ENCODE assay signal across 8 cellular contexts in the genomic region with DNA sequence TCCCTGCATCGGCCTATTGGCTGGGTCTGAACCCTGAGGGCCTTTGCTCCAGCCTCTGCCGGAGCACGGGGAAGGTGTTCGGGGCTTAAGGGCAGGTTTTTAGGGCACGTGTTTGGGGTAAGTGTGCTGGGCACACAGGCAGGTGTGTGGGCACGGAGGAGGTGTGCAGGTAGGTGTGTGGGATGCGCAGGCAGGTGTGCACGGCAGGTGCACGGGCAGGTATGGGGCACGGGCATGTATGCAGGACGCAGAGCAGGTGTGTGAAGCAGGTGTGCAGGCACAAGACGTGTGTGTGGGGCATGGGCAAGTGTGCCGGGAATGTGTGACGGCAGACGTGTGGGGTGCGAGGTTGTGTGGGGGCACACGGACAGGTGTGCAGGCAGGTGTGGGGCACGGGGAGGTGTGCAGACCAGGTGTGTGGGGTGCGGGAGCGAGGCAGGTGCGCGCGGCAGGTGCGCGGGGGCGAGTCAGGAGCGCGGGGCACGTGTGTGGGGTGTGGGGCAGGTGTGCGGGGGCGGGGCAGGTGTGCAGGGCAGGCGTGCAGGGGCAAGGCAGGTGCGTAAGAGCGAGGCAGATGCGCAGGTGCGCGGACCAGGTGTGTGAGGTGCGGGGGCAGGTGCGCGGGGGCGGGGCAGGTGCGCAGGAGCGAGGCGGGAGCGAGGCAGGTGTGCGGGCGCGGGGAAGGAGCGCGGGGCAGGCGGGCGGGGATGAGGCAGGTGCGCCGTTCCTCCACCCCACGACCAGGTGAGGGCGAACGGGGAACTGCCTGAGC. TPM values are rescaled to one million over a fixed set of nuclear protein-coding genes. Genes with fewer than 3 reads are reported as not detected.
DNase-seq lines count a peak whose midpoint lies in the region; ATAC-seq lines count a peak whose summit lies in the region.

No MANE protein-coding gene starts in this region.

- peaks cover 13% of the 10 kb centered on the region for H3K36me3 Mint-ChIP-seq in activated naive CD4-positive, alpha-beta T cell treated with anti-CD3 and anti-CD28 coated beads for 36 hours (ENCODE audit: low read depth)
- H3K36me3 Mint-ChIP-seq in activated T-helper 1 cell treated with anti-CD3 and anti-CD28 coated beads, Interleukin-12 subunit alpha, Interleukin-12 subunit beta, Interleukin-2, Interleukin-4 antibody, amounts not matched to agents 30 ng/mL and 10 ng/mL and 1 ng/mL, durations not matched to agents 14 hours and 24 hours and 36 hours (ENCODE audit: low read depth), result peaks cover 13% of the 10 kb centered on the region
- H3K36me3 Mint-ChIP-seq in stimulated activated naive B cell treated with anti-CD40 and anti-IgM and Interleukin-4, amounts not matched to agents 10 μg/mL and 1 μg/mL and 100 μg/mL, for 72 hours, result peaks cover 16 to 24% of the 10 kb centered on the region in 2 donors

- no peak for DNase-seq in activated naive CD4-positive, alpha-beta T cell treated with anti-CD3 and anti-CD28 coated beads for 36 hours
- DNase-seq in activated naive CD4-positive, alpha-beta T cell (lab: John Stamatoyannopoulos, UW), result no peak
- DNase-seq in activated T-helper 1 cell treated with anti-CD3 and anti-CD28 coated beads, Interleukin-12 subunit alpha, Interleukin-12 subunit beta, Interleukin-2, Interleukin-4 antibody, amounts not matched to agents 30 ng/mL and 10 ng/mL and 1 ng/mL, durations not matched to agents 14 hours and 24 hours and 36 hours (ENCODE audit: low spot score), result no peak
- no peak for DNase-seq in stimulated activated naive B cell treated with anti-CD40 and anti-IgM and Interleukin-4, amounts not matched to agents 10 μg/mL and 1 μg/mL and 100 μg/mL, for 72 hours

- CTCF ChIA-PET in activated naive CD4-positive, alpha-beta T cell treated with anti-CD3 and anti-CD28 coated beads for 36 hours (lab: Charles Lee), result no interaction called here

- no peaks in the 10 kb centered on the region for H3K27me3 Mint-ChIP-seq in activated naive CD4-positive, alpha-beta T cell treated with anti-CD3 and anti-CD28 coated beads for 36 hours (ENCODE audit: low read depth)
- no peaks in the 10 kb centered on the region for H3K27me3 Mint-ChIP-seq in activated T-helper 1 cell treated with anti-CD3 and anti-CD28 coated beads, Interleukin-12 subunit alpha, Interleukin-12 subunit beta, Interleukin-2, Interleukin-4 antibody, amounts not matched to agents 30 ng/mL and 10 ng/mL and 1 ng/mL, durations not matched to agents 14 hours and 24 hours and 36 hours (ENCODE audit: insufficient read depth)
- no peaks in the 10 kb centered on the region for H3K27me3 Mint-ChIP-seq in stimulated activated naive B cell treated with anti-CD40 and anti-IgM and Interleukin-4, amounts not matched to agents 10 μg/mL and 1 μg/mL and 100 μg/mL, for 72 hours

- no peaks in the 10 kb centered on the region for H3K9me3 Mint-ChIP-seq in activated naive CD4-positive, alpha-beta T cell treated with anti-CD3 and anti-CD28 coated beads for 36 hours
- peaks cover 6% of the 10 kb centered on the region for H3K9me3 Mint-ChIP-seq in activated T-helper 1 cell treated with anti-CD3 and anti-CD28 coated beads, Interleukin-12 subunit alpha, Interleukin-12 subunit beta, Interleukin-2, Interleukin-4 antibody, amounts not matched to agents 30 ng/mL and 10 ng/mL and 1 ng/mL, durations not matched to agents 14 hours and 24 hours and 36 hours
- H3K9me3 Mint-ChIP-seq in stimulated activated naive B cell treated with anti-CD40 and anti-IgM and Interleukin-4, amounts not matched to agents 10 μg/mL and 1 μg/mL and 100 μg/mL, for 72 hours, result peaks cover 4 to 7% of the 10 kb centered on the region in 2 donors

- peak overlapping the region; percentile 86 for H3K4me3 Mint-ChIP-seq in activated naive CD4-positive, alpha-beta T cell treated with anti-CD3 and anti-CD28 coated beads for 36 hours
- H3K4me3 Mint-ChIP-seq in activated T-helper 1 cell treated with anti-CD3 and anti-CD28 coated beads, Interleukin-12 subunit alpha, Interleukin-12 subunit beta, Interleukin-2, Interleukin-4 antibody, amounts not matched to agents 30 ng/mL and 10 ng/mL and 1 ng/mL, durations not matched to agents 14 hours and 24 hours and 36 hours, result peak overlapping the region; percentile 90
- H3K4me3 Mint-ChIP-seq in stimulated activated naive B cell treated with anti-CD40 and anti-IgM and Interleukin-4, amounts not matched to agents 10 μg/mL and 1 μg/mL and 100 μg/mL, for 72 hours, result peak overlapping the region; percentile 88 to 94

- H3K9me3 ChIP-seq in iPS-18c (ENCODE audit: control insufficient read depth, insufficient read depth, low read length), result peaks cover 2% of the 10 kb centered on the region

- ATAC-seq in stimulated activated naive B cell treated with anti-CD40 and anti-IgM and Interleukin-4, amounts not matched to agents 10 μg/mL and 1 μg/mL and 100 μg/mL, for 72 hours (replicated peaks), result no peak
- ATAC-seq in HG03045 (IDR thresholded peaks at IDR 0.05; ENCODE audit: unreplicated experiment), result no peak
- ATAC-seq in GM19324 (IDR thresholded peaks at IDR 0.05; ENCODE audit: low FRiP score, unreplicated experiment), result no peak
- no peak for ATAC-seq in GM21723 (IDR thresholded peaks at IDR 0.05; ENCODE audit: unreplicated experiment)

- H3K27ac Mint-ChIP-seq in activated naive CD4-positive, alpha-beta T cell treated with anti-CD3 and anti-CD28 coated beads for 36 hours, result peak overlapping the region; percentile 74
- H3K27ac Mint-ChIP-seq in activated T-helper 1 cell treated with anti-CD3 and anti-CD28 coated beads, Interleukin-12 subunit alpha, Interleukin-12 subunit beta, Interleukin-2, Interleukin-4 antibody, amounts not matched to agents 30 ng/mL and 10 ng/mL and 1 ng/mL, durations not matched to agents 14 hours and 24 hours and 36 hours, result peak overlapping the region; percentile 98
- H3K27ac Mint-ChIP-seq in stimulated activated naive B cell treated with anti-CD40 and anti-IgM and Interleukin-4, amounts not matched to agents 10 μg/mL and 1 μg/mL and 100 μg/mL, for 72 hours, result peak overlapping the region; percentile 89

- intact Hi-C loops in activated naive CD4-positive, alpha-beta T cell treated with anti-CD3 and anti-CD28 coated beads for 36 hours (cut with micrococcal nuclease), result loop anchor here (2.0 to 10.0 kb wide), 4 partner anchors 28 to 736 kb away; partner anchors contain the start of genes CD7, FN3KRP and METRNL
- intact Hi-C loops in activated T-helper 1 cell treated with anti-CD3 and anti-CD28 coated beads, Interleukin-12 subunit alpha, Interleukin-12 subunit beta, Interleukin-2, Interleukin-4 antibody, amounts not matched to agents 30 ng/mL and 10 ng/mL and 1 ng/mL, durations not matched to agents 14 hours and 24 hours and 36 hours (cut with micrococcal nuclease), result loop anchor here (1.0 to 5.0 kb wide), 5 partner anchors 28 to 402 kb away; partner anchors contain the start of genes METRNL, TBCD and WDR45B

- peak overlapping the region; percentile 77 for H3K4me3 ChIP-seq in iPS-18c (ENCODE audit: insufficient read depth, low read depth, low read length)

- H3K4me1 Mint-ChIP-seq in activated naive CD4-positive, alpha-beta T cell treated with anti-CD3 and anti-CD28 coated beads for 36 hours (ENCODE audit: low read depth), result peaks cover 32% of the 10 kb centered on the region
- peaks cover 30% of the 10 kb centered on the region for H3K4me1 Mint-ChIP-seq in activated T-helper 1 cell treated with anti-CD3 and anti-CD28 coated beads, Interleukin-12 subunit alpha, Interleukin-12 subunit beta, Interleukin-2, Interleukin-4 antibody, amounts not matched to agents 30 ng/mL and 10 ng/mL and 1 ng/mL, durations not matched to agents 14 hours and 24 hours and 36 hours (ENCODE audit: low read depth)
- peaks cover 16 to 35% of the 10 kb centered on the region in 2 donors for H3K4me1 Mint-ChIP-seq in stimulated activated naive B cell treated with anti-CD40 and anti-IgM and Interleukin-4, amounts not matched to agents 10 μg/mL and 1 μg/mL and 100 μg/mL, for 72 hours

RNA-seq across cellular contexts. Expression of gene METRNL, which starts 28.6 kb away (rescaled TPM):
- total RNA-seq in activated naive CD4-positive, alpha-beta T cell treated with anti-CD3 and anti-CD28 coated beads for 36 hours, result 10 to 100 TPM; 14.4 to 15.2 TPM
- total RNA-seq in activated T-helper 1 cell treated with anti-CD3 and anti-CD28 coated beads, Interleukin-12 subunit alpha, Interleukin-12 subunit beta, Interleukin-2, Interleukin-4 antibody, amounts not matched to agents 30 ng/mL and 10 ng/mL and 1 ng/mL, durations not matched to agents 14 hours and 24 hours and 36 hours, result 31.1 and 31.4 TPM in 2 replicates
